In the genomic region with DNA sequence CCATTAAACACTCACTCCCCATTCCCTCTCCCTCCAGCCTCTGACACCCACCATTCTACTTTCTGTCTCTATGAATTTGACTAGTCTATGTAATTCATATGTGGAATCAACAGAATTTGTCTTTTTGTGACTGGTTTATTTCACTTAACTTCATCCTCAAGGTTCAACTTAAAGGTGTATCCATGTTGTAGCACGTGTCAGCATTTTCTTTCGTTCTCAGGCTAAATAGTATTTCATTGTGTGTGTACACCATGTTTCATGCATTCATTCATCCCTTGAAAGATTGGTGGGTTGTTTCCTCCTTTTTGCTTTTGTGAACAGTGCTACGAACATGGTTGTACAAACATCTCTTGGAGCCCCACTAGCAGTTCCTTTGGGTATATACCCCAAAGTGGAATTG, we compare ENCODE assay signal across 30 cellular contexts. TPM values are rescaled to one million over a fixed set of nuclear protein-coding genes. Genes with fewer than 3 reads are reported as not detected.
"Had no signal": no experiment of that assay in that cellular context is flagged by ENCODE, and none has a peak within 500 bp of the region (broad histone marks: within the 10 kb centered on the region; RNA-seq: fewer than 3 reads in every experiment).

No MANE protein-coding gene starts in this region.

- H3K27me3 ChIP-seq: testis, thyroid gland, upper lobe of left lung, upper lobe of right lung, uterus, vagina had no signal

- H3K9me3 ChIP-seq: stomach, suprapubic skin, testis, thoracic aorta, thyroid gland, transverse colon, upper lobe of left lung, upper lobe of right lung, uterus, vagina had no signal

- H3K27ac ChIP-seq: stomach, suprapubic skin, testis, thoracic aorta, thyroid gland, tibial artery, tibial nerve, transverse colon, upper lobe of left lung, upper lobe of right lung, uterus, vagina had no signal

- H3K36me3 ChIP-seq: stomach, suprapubic skin, thoracic aorta, thyroid gland, tibial artery, tibial nerve, upper lobe of right lung, uterus, vagina had no signal

- H3K4me1 ChIP-seq: stomach, suprapubic skin, testis, thyroid gland, tibial artery, transverse colon, upper lobe of left lung, upper lobe of right lung, uterus, vagina had no signal

- H3K4me3 Mint-ChIP-seq: stimulated activated effector memory CD8-positive, alpha-beta T cell treated with anti-CD3 and anti-CD28 coated beads, Interleukin-12 subunit alpha, Interleukin-12 subunit beta, amount 100 ng/mL, for 72 hours; stimulated activated memory B cell treated with anti-CD40 and anti-IgM and Interleukin-4, amounts not matched to agents 10 μg/mL and 1 μg/mL and 100 μg/mL, for 72 hours; stimulated activated naive B cell treated with anti-CD40 and anti-IgM and Interleukin-4, amounts not matched to agents 10 μg/mL and 1 μg/mL and 100 μg/mL, for 72 hours; stimulated activated naive CD8-positive, alpha-beta T cell treated with anti-CD3 and anti-CD28 coated beads, Interleukin-15, amount 100 ng/mL, for 72 hours; stimulated activated naive CD8-positive, alpha-beta T cell treated with anti-CD3 and anti-CD28 coated beads, Interleukin-15, Interleukin-2, amounts not matched to agents 100 ng/mL and 50 ng/mL, for 24 hours; type B pancreatic cell had no signal

- FAIRE-seq: urothelium cell line had no signal

- H3K27ac Mint-ChIP-seq: stimulated activated effector memory CD8-positive, alpha-beta T cell treated with anti-CD3 and anti-CD28 coated beads, Interleukin-12 subunit alpha, Interleukin-12 subunit beta, amount 100 ng/mL, for 72 hours; stimulated activated memory B cell treated with anti-CD40 and anti-IgM and Interleukin-4, amounts not matched to agents 10 μg/mL and 1 μg/mL and 100 μg/mL, for 72 hours; stimulated activated naive B cell treated with anti-CD40 and anti-IgM and Interleukin-4, amounts not matched to agents 10 μg/mL and 1 μg/mL and 100 μg/mL, for 72 hours; stimulated activated naive CD8-positive, alpha-beta T cell treated with anti-CD3 and anti-CD28 coated beads, Interleukin-15, amount 100 ng/mL, for 72 hours; stimulated activated naive CD8-positive, alpha-beta T cell treated with anti-CD3 and anti-CD28 coated beads, Interleukin-15, Interleukin-2, amounts not matched to agents 100 ng/mL and 50 ng/mL, for 24 hours had no signal

- H3K27me3 Mint-ChIP-seq: type B pancreatic cell had no signal

- DNase-seq: stimulated activated CD4-positive, alpha-beta T cell treated with anti-CD3 and anti-CD28 coated beads, Interleukin-2, amount 100 ng/mL, for 48 hours; stimulated activated CD4-positive, alpha-beta T cell treated with anti-CD3 and anti-CD28 coated beads, Interleukin-4, amount 100 ng/mL, for 1 hour; stimulated activated CD4-positive, alpha-beta T cell treated with anti-CD3 and anti-CD28 coated beads, Interleukin-4, amount 100 ng/mL, for 24 hours; stimulated activated CD4-positive, alpha-beta T cell treated with anti-CD3 and anti-CD28 coated beads, Interleukin-4, amount 100 ng/mL, for 4 hours; stimulated activated CD8-positive, alpha-beta memory T cell treated with anti-CD3 and anti-CD28 coated beads, Interleukin-4, amount 100 ng/mL, for 48 hours; stimulated activated naive B cell treated with anti-CD40 and anti-IgM and Interleukin-4, amounts not matched to agents 10 μg/mL and 1 μg/mL and 100 μg/mL, for 72 hours; stimulated activated naive CD4-positive, alpha-beta T cell; stimulated activated naive CD4-positive, alpha-beta T cell treated with Interleukin-2 at 50 U/mL for 16 hours; stimulated activated naive CD8-positive, alpha-beta T cell treated with anti-CD3 and anti-CD28 coated beads, Interleukin-15, amount 100 ng/mL, for 72 hours; stimulated activated naive CD8-positive, alpha-beta T cell treated with anti-CD3 and anti-CD28 coated beads, Interleukin-15, Interleukin-2, amounts not matched to agents 100 U/mL and 50 U/mL, for 24 hours; stomach; substantia nigra; testis; thyroid gland; transverse colon; trophoblast cell; upper lobe of left lung; uterus had no signal

- H3K4me3 ChIP-seq: stomach, suprapubic skin, testis, thoracic aorta, thyroid gland, tibial artery, tibial nerve, transverse colon, upper lobe of left lung, upper lobe of right lung, uterus, vagina had no signal

- H3K9me3 Mint-ChIP-seq: stimulated activated naive CD8-positive, alpha-beta T cell treated with anti-CD3 and anti-CD28 coated beads, Interleukin-15, amount 100 ng/mL, for 72 hours; stimulated activated naive CD8-positive, alpha-beta T cell treated with anti-CD3 and anti-CD28 coated beads, Interleukin-15, Interleukin-2, amounts not matched to agents 100 ng/mL and 50 ng/mL, for 24 hours; type B pancreatic cell had no signal

- H3K36me3 Mint-ChIP-seq: stimulated activated effector memory CD8-positive, alpha-beta T cell treated with anti-CD3 and anti-CD28 coated beads, Interleukin-12 subunit alpha, Interleukin-12 subunit beta, amount 100 ng/mL, for 72 hours; stimulated activated memory B cell treated with anti-CD40 and anti-IgM and Interleukin-4, amounts not matched to agents 10 μg/mL and 1 μg/mL and 100 μg/mL, for 72 hours; stimulated activated naive B cell treated with anti-CD40 and anti-IgM and Interleukin-4, amounts not matched to agents 10 μg/mL and 1 μg/mL and 100 μg/mL, for 72 hours had no signal

- H3K4me1 Mint-ChIP-seq: stimulated activated effector memory CD8-positive, alpha-beta T cell treated with anti-CD3 and anti-CD28 coated beads, Interleukin-12 subunit alpha, Interleukin-12 subunit beta, amount 100 ng/mL, for 72 hours; stimulated activated memory B cell treated with anti-CD40 and anti-IgM and Interleukin-4, amounts not matched to agents 10 μg/mL and 1 μg/mL and 100 μg/mL, for 72 hours; stimulated activated naive B cell treated with anti-CD40 and anti-IgM and Interleukin-4, amounts not matched to agents 10 μg/mL and 1 μg/mL and 100 μg/mL, for 72 hours; stimulated activated naive CD8-positive, alpha-beta T cell treated with anti-CD3 and anti-CD28 coated beads, Interleukin-15, amount 100 ng/mL, for 72 hours had no signal

- ATAC-seq: stimulated activated effector memory CD8-positive, alpha-beta T cell treated with anti-CD3 and anti-CD28 coated beads, Interleukin-12 subunit alpha, Interleukin-12 subunit beta, amount 100 ng/mL, for 72 hours; stimulated activated memory B cell treated with anti-CD40 and anti-IgM and Interleukin-4, amounts not matched to agents 10 μg/mL and 1 μg/mL and 100 μg/mL, for 72 hours; stimulated activated naive B cell treated with anti-CD40 and anti-IgM and Interleukin-4, amounts not matched to agents 10 μg/mL and 1 μg/mL and 100 μg/mL, for 72 hours; stimulated activated naive CD8-positive, alpha-beta T cell treated with anti-CD3 and anti-CD28 coated beads, Interleukin-15, amount 100 ng/mL, for 72 hours; stimulated activated naive CD8-positive, alpha-beta T cell treated with anti-CD3 and anti-CD28 coated beads, Interleukin-15, Interleukin-2, amounts not matched to agents 100 U/mL and 50 U/mL, for 24 hours; upper lobe of right lung had no signal

RNA-seq across cellular contexts. Expression of gene ATP2C2, which starts 36.0 kb away (rescaled TPM):
- total RNA-seq: subcutaneous adipose tissue, tibial nerve had no signal
